24 cellular contexts compared by ENCODE assay signal in the genomic region with DNA sequence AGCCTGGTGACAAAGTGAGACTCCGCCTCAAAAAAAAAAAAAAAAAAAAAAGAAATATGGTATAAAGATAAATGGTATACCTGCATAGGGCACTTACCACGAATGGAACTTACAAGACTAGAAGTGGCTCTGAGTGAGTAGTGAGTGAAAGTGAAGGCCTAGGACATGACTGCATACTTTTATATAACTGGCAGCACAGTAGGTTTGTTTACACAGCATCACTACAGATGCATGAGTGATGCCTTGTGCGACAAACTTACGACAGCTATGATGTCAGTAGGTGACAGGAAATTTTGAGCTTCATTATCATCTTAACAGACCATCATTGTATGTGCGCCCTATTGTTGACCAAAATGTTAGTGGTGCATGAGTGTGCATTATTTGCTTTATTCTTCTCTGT.
"Had no signal": no experiment of that assay in that cellular context is flagged by ENCODE, and none has a peak within 500 bp of the region (broad histone marks: within the 10 kb centered on the region; RNA-seq: fewer than 3 reads in every experiment).

No MANE protein-coding gene starts in this region.

- H3K4me3 ChIP-seq: breast epithelium, dorsolateral prefrontal cortex, esophagus squamous epithelium, heart right ventricle, neural progenitor cell, sigmoid colon, smooth muscle cell, transverse colon had no signal

- H3K27ac ChIP-seq: breast epithelium, dorsolateral prefrontal cortex, esophagus squamous epithelium, heart right ventricle, neural progenitor cell, sigmoid colon, transverse colon had no signal

- H3K27me3 Mint-ChIP-seq: activated B cell treated with CpG ODN at 0.5 μM for 24 hours; activated CD4-positive, alpha-beta memory T cell treated with anti-CD3 and anti-CD28 coated beads for 36 hours; activated naive CD8-positive, alpha-beta T cell; central memory CD8-positive, alpha-beta T cell; naive thymus-derived CD4-positive, alpha-beta T cell; stimulated activated naive B cell treated with anti-CD40 and anti-IgM and Interleukin-4, amounts not matched to agents 10 μg/mL and 1 μg/mL and 100 μg/mL, for 72 hours had no signal

- ATAC-seq: heart right ventricle; left colon; naive thymus-derived CD4-positive, alpha-beta T cell; stimulated activated naive B cell treated with anti-CD40 and anti-IgM and Interleukin-4, amounts not matched to agents 10 μg/mL and 1 μg/mL and 100 μg/mL, for 72 hours had no signal

- H3K4me1 Mint-ChIP-seq: activated B cell treated with CpG ODN at 0.5 μM for 24 hours, neural progenitor cell had no signal

- H3K36me3 ChIP-seq: breast epithelium had no signal

- H3K9me3 Mint-ChIP-seq: activated B cell treated with CpG ODN at 0.5 μM for 24 hours; activated CD4-positive, alpha-beta memory T cell treated with anti-CD3 and anti-CD28 coated beads for 36 hours; central memory CD8-positive, alpha-beta T cell; naive thymus-derived CD4-positive, alpha-beta T cell; neural progenitor cell; stimulated activated naive B cell treated with anti-CD40 and anti-IgM and Interleukin-4, amounts not matched to agents 10 μg/mL and 1 μg/mL and 100 μg/mL, for 72 hours; T-helper 1 cell treated with Interleukin-12 subunit alpha and Interleukin-12 subunit beta and Interleukin-4 antibody, amounts not matched to agents 30 μg/mL and 1 μg/mL, for 36 hours had no signal

- H3K27me3 ChIP-seq: breast epithelium, dorsolateral prefrontal cortex, esophagus squamous epithelium, heart right ventricle, neural progenitor cell, sigmoid colon, transverse colon had no signal

- H3K4me3 Mint-ChIP-seq: activated B cell treated with CpG ODN at 0.5 μM for 24 hours; activated CD4-positive, alpha-beta memory T cell treated with anti-CD3 and anti-CD28 coated beads for 36 hours; activated naive CD8-positive, alpha-beta T cell; central memory CD8-positive, alpha-beta T cell; naive thymus-derived CD4-positive, alpha-beta T cell; neural progenitor cell; stimulated activated naive B cell treated with anti-CD40 and anti-IgM and Interleukin-4, amounts not matched to agents 10 μg/mL and 1 μg/mL and 100 μg/mL, for 72 hours; T-helper 1 cell treated with Interleukin-12 subunit alpha and Interleukin-12 subunit beta and Interleukin-4 antibody, amounts not matched to agents 30 μg/mL and 1 μg/mL, for 36 hours had no signal

- H3K27ac Mint-ChIP-seq: activated B cell treated with CpG ODN at 0.5 μM for 24 hours; activated CD4-positive, alpha-beta memory T cell treated with anti-CD3 and anti-CD28 coated beads for 36 hours; activated naive CD8-positive, alpha-beta T cell; neural progenitor cell; stimulated activated naive B cell treated with anti-CD40 and anti-IgM and Interleukin-4, amounts not matched to agents 10 μg/mL and 1 μg/mL and 100 μg/mL, for 72 hours; T-helper 1 cell treated with Interleukin-12 subunit alpha and Interleukin-12 subunit beta and Interleukin-4 antibody, amounts not matched to agents 30 μg/mL and 1 μg/mL, for 36 hours had no signal

- DNase-seq: activated B cell treated with CpG ODN at 0.5 μM for 24 hours; activated CD4-positive, alpha-beta memory T cell treated with anti-CD3 and anti-CD28 coated beads for 36 hours; activated CD4-positive, alpha-beta T cell treated with anti-CD3 and anti-CD28 coated beads for 4 hours; activated gamma-delta T cell treated with Interleukin-2 at 50 U/mL for 16 hours; activated T-cell treated with anti-CD3 and anti-CD28 coated beads for 4 hours; amniotic stem cell; dorsolateral prefrontal cortex; esophagus squamous epithelium; heart right ventricle; left colon; naive thymus-derived CD4-positive, alpha-beta T cell; posterior cingulate gyrus; sigmoid colon; stimulated activated CD4-positive, alpha-beta T cell treated with anti-CD3 and anti-CD28 coated beads, Interleukin-15, amount 100 ng/mL, for 24 hours; stimulated activated CD8-positive, alpha-beta memory T cell treated with anti-CD3 and anti-CD28 coated beads, Interleukin-4, amount 100 ng/mL, for 48 hours; stimulated activated naive B cell treated with anti-CD40 and anti-IgM and Interleukin-4, amounts not matched to agents 10 μg/mL and 1 μg/mL and 100 μg/mL, for 72 hours; T1000; transverse colon had no signal

- H3K4me1 ChIP-seq: breast epithelium, neural progenitor cell had no signal

- H3K9me3 ChIP-seq: breast epithelium, esophagus squamous epithelium, heart right ventricle, sigmoid colon, transverse colon had no signal
